Comparison of ENCODE assay signal across 22 cellular contexts in genomic region chrX:17531500-17531899, GRCh38.
DNase-seq lines count a peak whose midpoint lies in the region; ATAC-seq, FAIRE-seq and TF ChIP-seq lines count a peak whose summit lies in the region.
"Had no signal": no experiment of that assay in that cellular context is flagged by ENCODE, and none has a peak within 500 bp of the region (broad histone marks: within the 10 kb centered on the region; RNA-seq: fewer than 3 reads in every experiment).

No MANE protein-coding gene starts in this region.

- no peak overlapping the region for H3K27ac Mint-ChIP-seq in endodermal cell
- H3K27ac Mint-ChIP-seq in type B pancreatic cell, result peak overlapping the region; percentile 40

- H2AFZ ChIP-seq in HepG2 (ENCODE audit: low read length), result no peak overlapping the region

- H3K4me3 Mint-ChIP-seq in endodermal cell (no peak overlapping the region), type B pancreatic cell (no peak overlapping the region)

- in situ Hi-C loops in HepG2 (cut with HindIII; ENCODE audit: extremely low pct_ligation_motif_present, low pct_unique_long_range_greater_than_20kb), result no loop called here

- intact Hi-C loops in HepG2 (cut with micrococcal nuclease; ENCODE audit: unreplicated experiment), result no loop called here
- intact Hi-C loops in right lobe of liver (cut with DNase I), result no loop called here

- H3K4me1 ChIP-seq in HepG2 (ENCODE audit: insufficient read depth, low read length), result no peaks in the 10 kb centered on the region
- no peaks in the 10 kb centered on the region for H3K4me1 ChIP-seq in right lobe of liver
- no peaks in the 10 kb centered on the region for H3K4me1 ChIP-seq in endodermal cell (ENCODE audit: control insufficient read depth, insufficient read depth, low read length)

- DNase-seq in HepG2 (ENCODE audit: low spot score), result no peak
- no peak for DNase-seq in right lobe of liver
- DNase-seq in NCI-H69 (lab: John Stamatoyannopoulos, UW), result peak; percentile 5
- no peak for DNase-seq in endodermal cell
- DNase-seq in type B pancreatic cell (ENCODE audit: extremely low spot score, unreplicated experiment), result no peak
- no peak for DNase-seq in NCI-H524 treated with DMSO at 0.1 percent for 48 hours (lab: John Stamatoyannopoulos, UW)
- DNase-seq: DMS79, GOT3, NCI-H1105, NCI-H146, NCI-H2029, NCI-H2227 treated with DMSO at 0.1 percent for 48 hours, NCI-H510A, NCI-H774, OCI-M1 had no signal

- ATAC-seq in HepG2, result no peak
- no peak for ATAC-seq in right lobe of liver
- ATAC-seq in GM21717 (IDR thresholded peaks at IDR 0.05; ENCODE audit: unreplicated experiment), result no peak
- no peak for ATAC-seq in GM18858 (IDR thresholded peaks at IDR 0.05; ENCODE audit: unreplicated experiment)
- ATAC-seq: K562 had no signal

- H3K36me3 Mint-ChIP-seq in endodermal cell (ENCODE audit: low read depth), result no peaks in the 10 kb centered on the region
- no peaks in the 10 kb centered on the region for H3K36me3 Mint-ChIP-seq in type B pancreatic cell

- H3K36me3 ChIP-seq in HepG2 (replicated peaks in 1 of 2; ENCODE audit: control insufficient read depth in 1 of 2, insufficient read depth in 2 of 2, low read length in 2 of 2) (no peaks in the 10 kb centered on the region), right lobe of liver (no peaks in the 10 kb centered on the region), endodermal cell (ENCODE audit: control insufficient read depth, insufficient read depth, low read length) (no peaks in the 10 kb centered on the region)
- H3K36me3 ChIP-seq: SJSA1 had no signal

- no peak for FAIRE-seq in HepG2 (lab: Jason Lieb, UNC)
- FAIRE-seq: A204.1, D721Med, K562, RCC 7860 had no signal

- no peak overlapping the region for H3K27ac ChIP-seq in HepG2 (ENCODE audit: extremely low read length, insufficient read depth, low read length)
- no peak overlapping the region for H3K27ac ChIP-seq in right lobe of liver
- no peak overlapping the region for H3K27ac ChIP-seq in endodermal cell (ENCODE audit: low read depth, low read length)
- H3K27ac ChIP-seq: SJSA1 had no signal

- TF ChIP-seq RAD21 in HepG2 (CRISPR knock-in tag; IDR thresholded peaks at IDR 0.05), result no peak

- H3K27me3 ChIP-seq in HepG2 (ENCODE audit: control insufficient read depth in 1 of 2, insufficient read depth in 2 of 2, low read length in 2 of 2) (no peaks in the 10 kb centered on the region), right lobe of liver (peaks cover 0 to 5% of the 10 kb centered on the region in 2 donors), endodermal cell (ENCODE audit: control insufficient read depth, insufficient read depth, low read length, poor library complexity, severe bottlenecking) (no peaks in the 10 kb centered on the region)
- H3K27me3 ChIP-seq: SJSA1 had no signal

- no TSS peak for BruUV-seq in HepG2 (replicated peaks; lab: Mats Ljungman, UMichigan)

- POLR2A ChIA-PET in HepG2 (lab: Yijun Ruan, JAX), result no interaction called here

- CTCF ChIA-PET in HepG2 (lab: Yijun Ruan, JAX; ENCODE audit: low intra/inter-chr PET ratio, low total read pairs), result no interaction called here

- H3K27me3 Mint-ChIP-seq in endodermal cell (ENCODE audit: insufficient read depth) (peaks cover 2% of the 10 kb centered on the region), type B pancreatic cell (no peaks in the 10 kb centered on the region)

- H3K79me2 ChIP-seq in HepG2 (ENCODE audit: insufficient read depth, low read length), result no peaks in the 10 kb centered on the region

- H3K4me3 ChIP-seq in HepG2 (replicated peaks in 1 of 3; ENCODE audit: insufficient read depth in 1 of 3, low read depth in 2 of 3, low read length in 3 of 3) (no peak overlapping the region), right lobe of liver (no peak overlapping the region), endodermal cell (ENCODE audit: low read length) (no peak overlapping the region)
- H3K4me3 ChIP-seq: K562, SJSA1 had no signal

- H3K9me3 Mint-ChIP-seq in endodermal cell (no peaks in the 10 kb centered on the region), type B pancreatic cell (no peaks in the 10 kb centered on the region)

- H3K9ac ChIP-seq in HepG2 (ENCODE audit: insufficient read depth, low read depth, low read length) (no peak overlapping the region), endodermal cell (ENCODE audit: extremely low read depth, low read length, poor library complexity, severe bottlenecking) (no peak overlapping the region)

- H3K9me3 ChIP-seq in HepG2 (ENCODE audit: low read length), result no peaks in the 10 kb centered on the region
- H3K9me3 ChIP-seq in right lobe of liver, result no peaks in the 10 kb centered on the region
- no peaks in the 10 kb centered on the region for H3K9me3 ChIP-seq in endodermal cell (ENCODE audit: control insufficient read depth, low read length)
- H3K9me3 ChIP-seq: SJSA1 had no signal

- WGBS in HepG2 (ENCODE audit: low lambda C conversion rate), result 28% methylated on average over 3 of the region's 3 CpGs
- 59% methylated on average over 3 of the region's 3 CpGs for WGBS in right lobe of liver (ENCODE audit: insufficient coverage, low coverage, low lambda C conversion rate, missing lambda C conversion rate)
- WGBS in endodermal cell (ENCODE audit: insufficient coverage in 1 of 2, insufficient read length in 1 of 2), 2 experiments, result 94% methylated on average over 3 of the region's 3 CpGs; no CpG with 5 or more reads in 1 of the 2 experiments

- H3K4me1 Mint-ChIP-seq in endodermal cell (peaks cover 25% of the 10 kb centered on the region), type B pancreatic cell (ENCODE audit: unreplicated experiment) (peaks cover 57% of the 10 kb centered on the region)

- H4K20me1 ChIP-seq in HepG2 (ENCODE audit: insufficient read depth, low read length), result no peaks in the 10 kb centered on the region

- TF ChIP-seq POLR2A in HepG2 (IDR thresholded peaks at IDR 0.05; ENCODE audit: insufficient read depth in 1 of 2, low read depth in 2 of 2, low read length in 2 of 2) (no peak), right lobe of liver (IDR thresholded peaks at IDR 0.05) (no peak)

- no peak overlapping the region for H3K4me2 ChIP-seq in HepG2 (ENCODE audit: low read depth, low read length)

- TF ChIP-seq EP300 in HepG2 (IDR thresholded peaks at IDR 0.05; ENCODE audit: low read depth in 2 of 2, low read length in 2 of 2), result no peak
- TF ChIP-seq EP300 in HepG2 (CRISPR knock-in tag; IDR thresholded peaks at IDR 0.05; ENCODE audit: borderline replicate concordance), result no peak

- TF ChIP-seq CTCF in HepG2 (CRISPR knock-in tag; IDR thresholded peaks at IDR 0.05) (peak; percentile 5; the same call in 1 of the 2 replicates), right lobe of liver (IDR thresholded peaks at IDR 0.05) (no peak), endodermal cell (conservative IDR thresholded peaks at IDR 0.05) (peak; percentile 50), type B pancreatic cell (conservative IDR thresholded peaks at IDR 0.05) (no peak)

TF ChIP-seq in HepG2, 621 proteins besides CTCF, POLR2A, EP300 and RAD21:
- no peak for TF ChIP-seq PPARG (CRISPR knock-in tag; conservative IDR thresholded peaks at IDR 0.05)
- TF ChIP-seq FOXA3 (CRISPR knock-in tag; IDR thresholded peaks at IDR 0.05), result no peak
- no peak for TF ChIP-seq EZH2 (conservative IDR thresholded peaks at IDR 0.05; ENCODE audit: low read depth, low read length)
- TF ChIP-seq WIZ (CRISPR knock-in tag; IDR thresholded peaks at IDR 0.05), result no peak
- TF ChIP-seq ZNF337 (CRISPR knock-in tag; IDR thresholded peaks at IDR 0.05; ENCODE audit: borderline replicate concordance, low read depth), result no peak
- TF ChIP-seq ZC3H4 (CRISPR knock-in tag; IDR thresholded peaks at IDR 0.05; ENCODE audit: borderline replicate concordance), result no peak
- no peak for TF ChIP-seq SP5 (CRISPR knock-in tag; IDR thresholded peaks at IDR 0.05; ENCODE audit: borderline replicate concordance, low read depth)
- no peak for TF ChIP-seq FOSL1 (CRISPR knock-in tag; IDR thresholded peaks at IDR 0.05; ENCODE audit: borderline replicate concordance)
- no peak for TF ChIP-seq MAFF (IDR thresholded peaks at IDR 0.05; ENCODE audit: low read depth, low read length)
- no peak for TF ChIP-seq ZNF30 (CRISPR knock-in tag; IDR thresholded peaks at IDR 0.05)
- TF ChIP-seq RFXAP (CRISPR knock-in tag; IDR thresholded peaks at IDR 0.05; ENCODE audit: borderline replicate concordance), result no peak
- TF ChIP-seq ZNF703 (CRISPR knock-in tag; IDR thresholded peaks at IDR 0.05; ENCODE audit: borderline replicate concordance), result no peak
- no peak for TF ChIP-seq TFDP1 (CRISPR knock-in tag; IDR thresholded peaks at IDR 0.05; ENCODE audit: borderline replicate concordance)
- no peak for TF ChIP-seq HNRNPL (IDR thresholded peaks at IDR 0.05; ENCODE audit: low read depth, low read length)
- no peak for TF ChIP-seq ZNF549 (CRISPR knock-in tag; IDR thresholded peaks at IDR 0.05)
TF ChIP-seq in HepG2: peak in this region for 0.

Comparison
In these comparisons a context has a peak if more than half of its experiments do, and no peak if none do; other contexts are left out.
1. CTCF ChIP-seq: peak in HepG2 (single experiment) and endodermal cell (single experiment); none in right lobe of liver (0 of 4) and type B pancreatic cell (single experiment).